Comparison of ENCODE assay signal across 18 cellular contexts in the genomic region with DNA sequence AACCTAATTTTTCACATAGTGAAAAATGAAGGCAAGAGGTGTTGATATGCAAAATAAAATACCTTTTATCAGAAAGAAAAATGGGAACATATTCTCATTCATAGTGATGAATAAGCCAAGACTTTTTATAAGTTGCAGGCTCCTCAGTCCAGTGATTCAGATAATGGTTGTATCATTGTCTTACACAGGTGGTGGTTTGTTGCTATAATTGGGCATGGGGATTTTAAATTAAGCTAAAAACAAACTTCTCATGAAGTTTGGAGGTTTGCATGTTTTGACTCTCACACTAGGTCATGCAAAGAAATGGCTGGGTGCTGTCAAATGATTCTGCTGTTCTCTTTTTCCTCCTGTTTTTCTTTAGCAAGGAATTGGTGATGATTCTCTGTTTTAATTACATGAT.
DNase-seq lines count a peak whose midpoint lies in the region; ATAC-seq, FAIRE-seq and TF ChIP-seq lines count a peak whose summit lies in the region.
"Had no signal": no experiment of that assay in that cellular context is flagged by ENCODE, and none has a peak within 500 bp of the region (broad histone marks: within the 10 kb centered on the region; RNA-seq: fewer than 3 reads in every experiment).

No MANE protein-coding gene starts in this region.

- H4K20me1 ChIP-seq in Karpas-422 (ENCODE audit: insufficient read depth, low read depth, low read length) (no peaks in the 10 kb centered on the region), GM12878 (ENCODE audit: control insufficient read depth, insufficient read depth) (no peaks in the 10 kb centered on the region)
- H4K20me1 ChIP-seq: BLaER1 had no signal

- peaks cover 6% of the 10 kb centered on the region for H3K36me3 Mint-ChIP-seq in activated naive CD4-positive, alpha-beta T cell treated with anti-CD3 and anti-CD28 coated beads, Interleukin-2, amount 10 ng/mL, durations not matched to agents 7 days and 5 days
- H3K36me3 Mint-ChIP-seq in activated naive CD4-positive, alpha-beta T cell treated with anti-CD3 and anti-CD28 coated beads for 36 hours (ENCODE audit: low read depth): peaks cover 10% of the 10 kb centered on the region
- peaks cover 37% of the 10 kb centered on the region for H3K36me3 Mint-ChIP-seq in mesothelial cell of epicardium

- TF ChIP-seq POLR2A in GM12878 (IDR thresholded peaks at IDR 0.05; ENCODE audit: low read depth, low read length): no peak

- H3K36me3 ChIP-seq in Karpas-422 (ENCODE audit: insufficient read depth, low read length) (no peaks in the 10 kb centered on the region), GM12878 (ENCODE audit: control insufficient read depth in 2 of 2, insufficient read depth in 2 of 2, low read length in 1 of 2) (0 out of 4 replicates have a peak, but pooled peaks cover 0 to 4% of the 10 kb centered on the region in 2 experiments)

- SMC1A ChIA-PET in GM12878 (lab: Charles Lee; ENCODE audit: uncharacterized antibody, unreplicated experiment): no interaction called here

- no peaks in the 10 kb centered on the region for H3K79me2 ChIP-seq in Karpas-422 (ENCODE audit: low read length)
- H3K79me2 ChIP-seq in GM12878 (ENCODE audit: control insufficient read depth, insufficient read depth, low read length): no peaks in the 10 kb centered on the region

- peaks cover 14% of the 10 kb centered on the region for H3K4me1 ChIP-seq in Karpas-422 (ENCODE audit: low read length)
- no peaks in the 10 kb centered on the region for H3K4me1 ChIP-seq in GM12878 (ENCODE audit: control insufficient read depth, insufficient read depth, low read length)
- H3K4me1 ChIP-seq: BLaER1 had no signal

- H3K27ac Mint-ChIP-seq in activated naive CD4-positive, alpha-beta T cell treated with anti-CD3 and anti-CD28 coated beads, Interleukin-2, amount 10 ng/mL, durations not matched to agents 7 days and 5 days: peak overlapping the region; percentile 49
- H3K27ac Mint-ChIP-seq in activated naive CD4-positive, alpha-beta T cell treated with anti-CD3 and anti-CD28 coated beads for 36 hours: no peak overlapping the region
- H3K27ac Mint-ChIP-seq in mesothelial cell of epicardium: no peak overlapping the region
- no peak overlapping the region for H3K27ac Mint-ChIP-seq in stimulated activated naive CD8-positive, alpha-beta T cell treated with anti-CD3 and anti-CD28 coated beads, Interleukin-15, amount 100 ng/mL, for 72 hours

- no peaks in the 10 kb centered on the region for H3K9me3 Mint-ChIP-seq in activated naive CD4-positive, alpha-beta T cell treated with anti-CD3 and anti-CD28 coated beads, Interleukin-2, amount 10 ng/mL, durations not matched to agents 7 days and 5 days
- H3K9me3 Mint-ChIP-seq in activated naive CD4-positive, alpha-beta T cell treated with anti-CD3 and anti-CD28 coated beads for 36 hours: no peaks in the 10 kb centered on the region
- H3K9me3 Mint-ChIP-seq in mesothelial cell of epicardium: peaks cover 3% of the 10 kb centered on the region
- no peaks in the 10 kb centered on the region for H3K9me3 Mint-ChIP-seq in stimulated activated naive CD8-positive, alpha-beta T cell treated with anti-CD3 and anti-CD28 coated beads, Interleukin-15, amount 100 ng/mL, for 72 hours

- RAD21 ChIA-PET in GM12878 (lab: Charles Lee; ENCODE audit: unreplicated experiment): interaction anchor here (1.4 kb wide), 1 partner anchor 114 kb away, joined by 6 read pairs; no protein-coding TSS in a partner anchor

- in situ Hi-C loops in GM12878 (cut with MboI): no loop called here

- POLR2A ChIA-PET in GM12878 (lab: Charles Lee): no interaction called here

- H3K4me3 ChIP-seq in Karpas-422 (ENCODE audit: low read length): no peak overlapping the region
- H3K4me3 ChIP-seq in GM12878: no peak overlapping the region
- H3K4me3 ChIP-seq: BLaER1, GM23248 had no signal

- H3K9me3 ChIP-seq in Karpas-422 (ENCODE audit: low read length): no peaks in the 10 kb centered on the region
- H3K9me3 ChIP-seq in GM12878 (replicated peaks; ENCODE audit: control insufficient read depth, insufficient read depth, low read length): no peaks in the 10 kb centered on the region
- H3K9me3 ChIP-seq: BLaER1 had no signal

- H3K27ac ChIP-seq in Karpas-422 (ENCODE audit: low read length) (no peak overlapping the region), GM12878 (ENCODE audit: control insufficient read depth, insufficient read depth) (no peak overlapping the region)
- H3K27ac ChIP-seq: 22Rv1, BLaER1, GM23248 had no signal

- TF ChIP-seq RAD21 in GM12878 (IDR thresholded peaks at IDR 0.05; ENCODE audit: insufficient read depth, low read depth, low read length): no peak

- BruUV-seq in GM12878 (replicated peaks; lab: Mats Ljungman, UMichigan): no TSS peak

- H3K27me3 Mint-ChIP-seq in activated naive CD4-positive, alpha-beta T cell treated with anti-CD3 and anti-CD28 coated beads, Interleukin-2, amount 10 ng/mL, durations not matched to agents 7 days and 5 days: no peaks in the 10 kb centered on the region
- H3K27me3 Mint-ChIP-seq in activated naive CD4-positive, alpha-beta T cell treated with anti-CD3 and anti-CD28 coated beads for 36 hours (ENCODE audit: low read depth): no peaks in the 10 kb centered on the region
- no peaks in the 10 kb centered on the region for H3K27me3 Mint-ChIP-seq in mesothelial cell of epicardium (ENCODE audit: low read depth)
- H3K27me3 Mint-ChIP-seq in stimulated activated naive CD8-positive, alpha-beta T cell treated with anti-CD3 and anti-CD28 coated beads, Interleukin-15, amount 100 ng/mL, for 72 hours: no peaks in the 10 kb centered on the region

- no peaks in the 10 kb centered on the region for H3K4me1 Mint-ChIP-seq in activated naive CD4-positive, alpha-beta T cell treated with anti-CD3 and anti-CD28 coated beads, Interleukin-2, amount 10 ng/mL, durations not matched to agents 7 days and 5 days
- no peaks in the 10 kb centered on the region for H3K4me1 Mint-ChIP-seq in activated naive CD4-positive, alpha-beta T cell treated with anti-CD3 and anti-CD28 coated beads for 36 hours (ENCODE audit: low read depth)
- H3K4me1 Mint-ChIP-seq in mesothelial cell of epicardium: no peaks in the 10 kb centered on the region
- no peaks in the 10 kb centered on the region for H3K4me1 Mint-ChIP-seq in stimulated activated naive CD8-positive, alpha-beta T cell treated with anti-CD3 and anti-CD28 coated beads, Interleukin-15, amount 100 ng/mL, for 72 hours

- peak overlapping the region; percentile 4 for H3K4me2 ChIP-seq in Karpas-422 (ENCODE audit: low read depth, low read length, poor library complexity, severe bottlenecking)
- H3K4me2 ChIP-seq in GM12878 (ENCODE audit: control insufficient read depth, insufficient read depth): no peak overlapping the region
- H3K4me2 ChIP-seq: BLaER1 had no signal

- no peak overlapping the region for H3K4me3 Mint-ChIP-seq in activated naive CD4-positive, alpha-beta T cell treated with anti-CD3 and anti-CD28 coated beads, Interleukin-2, amount 10 ng/mL, durations not matched to agents 7 days and 5 days
- H3K4me3 Mint-ChIP-seq in activated naive CD4-positive, alpha-beta T cell treated with anti-CD3 and anti-CD28 coated beads for 36 hours: no peak overlapping the region
- no peak overlapping the region for H3K4me3 Mint-ChIP-seq in mesothelial cell of epicardium
- H3K4me3 Mint-ChIP-seq in stimulated activated naive CD8-positive, alpha-beta T cell treated with anti-CD3 and anti-CD28 coated beads, Interleukin-15, amount 100 ng/mL, for 72 hours: no peak overlapping the region

- TF ChIP-seq EP300 in GM12878 (IDR thresholded peaks at IDR 0.05; ENCODE audit: borderline replicate concordance in 1 of 2, control insufficient read depth in 1 of 2, low read depth in 2 of 2, low read length in 2 of 2): no peak

- H3K9me2 ChIP-seq in Karpas-422 (replicated peaks; ENCODE audit: insufficient read depth, low read length): no peaks in the 10 kb centered on the region

- H2AFZ ChIP-seq in Karpas-422 (ENCODE audit: low read length) (no peak overlapping the region), GM12878 (ENCODE audit: control insufficient read depth, low read depth, low read length) (no peak overlapping the region; the same call in 1 of the 2 replicates)
- H2AFZ ChIP-seq: GM23248 had no signal

- no peak for DNase-seq in activated naive CD4-positive, alpha-beta T cell treated with anti-CD3 and anti-CD28 coated beads, Interleukin-2, amount 10 ng/mL, durations not matched to agents 7 days and 5 days
- no peak for DNase-seq in activated naive CD4-positive, alpha-beta T cell treated with anti-CD3 and anti-CD28 coated beads for 36 hours
- DNase-seq in Karpas-422 (peak; percentile 47), GM12878 (ENCODE audit: low read depth, low spot score) (no peak), 8988T (no peak), SK-N-DZ (ENCODE audit: low spot score) (no peak), mesothelial cell of epicardium (ENCODE audit: low spot score in 2 of 2, unreplicated experiment in 2 of 2) (no peak)
- no peak for DNase-seq in stimulated activated naive CD8-positive, alpha-beta T cell treated with anti-CD3 and anti-CD28 coated beads, Interleukin-15, amount 100 ng/mL, for 72 hours
- DNase-seq: AML-193, DMS53, GM23248, IMR-90, KBM-7 had no signal

- FAIRE-seq in GM12878 (lab: Jason Lieb, UNC): no peak
- FAIRE-seq: GM18507, H54 had no signal

- H3K9ac ChIP-seq in Karpas-422 (ENCODE audit: low read length) (no peak overlapping the region), GM12878 (ENCODE audit: control insufficient read depth, insufficient read depth, low read length) (no peak overlapping the region)
- H3K9ac ChIP-seq: BLaER1, GM23248 had no signal

- ATAC-seq in GM12878: no peak
- no peak for ATAC-seq in stimulated activated naive CD8-positive, alpha-beta T cell treated with anti-CD3 and anti-CD28 coated beads, Interleukin-15, amount 100 ng/mL, for 72 hours
- ATAC-seq: HCT116 had no signal

- intact Hi-C loops in activated naive CD4-positive, alpha-beta T cell treated with anti-CD3 and anti-CD28 coated beads for 36 hours (cut with micrococcal nuclease): loop anchor here (5.0 kb wide), 1 partner anchor 109 kb away; no protein-coding TSS in a partner anchor
- intact Hi-C loops in GM12878 (cut with micrococcal nuclease; ENCODE audit: unreplicated experiment): no loop called here

- TF ChIP-seq CTCF in GM12878 (IDR thresholded peaks at IDR 0.05 in 2 of 3, conservative IDR thresholded peaks at IDR 0.05 in 1 of 3; ENCODE audit: control insufficient read depth in 2 of 3, extremely low read depth in 1 of 3, insufficient read depth in 1 of 3, low read depth in 3 of 3, low read length in 3 of 3) (no peak), mesothelial cell of epicardium (IDR thresholded peaks at IDR 0.05; ENCODE audit: unreplicated experiment) (no peak)

- CTCF ChIA-PET in activated naive CD4-positive, alpha-beta T cell treated with anti-CD3 and anti-CD28 coated beads, Interleukin-2, amount 10 ng/mL, durations not matched to agents 7 days and 5 days (lab: Charles Lee): no interaction called here
- CTCF ChIA-PET in activated naive CD4-positive, alpha-beta T cell treated with anti-CD3 and anti-CD28 coated beads for 36 hours (lab: Charles Lee): no interaction called here
- CTCF ChIA-PET in GM12878 (lab: Yijun Ruan, JAX): interaction anchor here (1.0 to 1.5 kb wide), 2 partner anchors 12 to 20 kb away, joined by 3 to 5 read pairs; no protein-coding TSS in a partner anchor

- H3K27me3 ChIP-seq in Karpas-422 (ENCODE audit: low read length) (no peaks in the 10 kb centered on the region), GM12878 (replicated peaks in 1 of 2; ENCODE audit: control insufficient read depth in 2 of 2, insufficient read depth in 2 of 2, low read length in 1 of 2) (no peaks in the 10 kb centered on the region)
- H3K27me3 ChIP-seq: BLaER1 had no signal
